ENCODE assay signal across 10 cellular contexts in genomic region chr6:56772737-56773184, GRCh38.
DNase-seq lines count a peak whose midpoint lies in the region; ATAC-seq and TF ChIP-seq lines count a peak whose summit lies in the region.
"Had no signal": no experiment of that assay in that cellular context is flagged by ENCODE, and none has a peak within 500 bp of the region (broad histone marks: within the 10 kb centered on the region; RNA-seq: fewer than 3 reads in every experiment).

No MANE protein-coding gene starts in this region.

- H3K27me3 ChIP-seq in H9 (ENCODE audit: insufficient read depth, low read length) (no peaks in the 10 kb centered on the region), upper lobe of right lung (no peaks in the 10 kb centered on the region)
- H3K27me3 ChIP-seq: cardiac muscle cell had no signal

- no peak overlapping the region for H2AFZ ChIP-seq in H9 (ENCODE audit: low read length)

- H4K20me1 ChIP-seq in H9 (ENCODE audit: control insufficient read depth, insufficient read depth, insufficient read length): no peaks in the 10 kb centered on the region

- ATAC-seq in WTC11 (peak; percentile 58), left ventricle myocardium superior (peak; percentile 82), upper lobe of right lung (peak; percentile 83), natural killer cell (no peak)
- no peak for ATAC-seq in activated naive CD8-positive, alpha-beta T cell treated with anti-CD3 and anti-CD28 coated beads, Interleukin-2, amount 50 U/mL, for 24 hours

- H3K79me1 ChIP-seq in H9 (ENCODE audit: insufficient read depth, low read depth, low read length, poor library complexity, severe bottlenecking): peaks cover 5% of the 10 kb centered on the region

- no peak overlapping the region for H3T11ph ChIP-seq in H9 (ENCODE audit: low read length)

- H4K91ac ChIP-seq in H9 (ENCODE audit: insufficient read length, low read depth, low read length): no peak overlapping the region

- H3K4me2 ChIP-seq in H9 (ENCODE audit: insufficient read depth, insufficient read length, low read length): no peak overlapping the region

- H3K27ac ChIP-seq in H9 (ENCODE audit: insufficient read length, low read depth, low read length): peak overlapping the region; percentile 63
- H3K27ac ChIP-seq in upper lobe of right lung: no peak overlapping the region
- H3K27ac ChIP-seq: cardiac muscle cell had no signal

- no peaks in the 10 kb centered on the region for H3K9me3 ChIP-seq in H9 (ENCODE audit: control insufficient read depth, low read depth, low read length)
- no peaks in the 10 kb centered on the region for H3K9me3 ChIP-seq in upper lobe of right lung
- H3K9me3 ChIP-seq: HAP-1 had no signal

- peak overlapping the region; percentile 16; the same call in 1 of the 2 replicates for H3K14ac ChIP-seq in H9 (ENCODE audit: insufficient read depth, low read length)

- H2BK15ac ChIP-seq in H9 (ENCODE audit: low read depth, low read length): no peak overlapping the region; the same call in 1 of the 2 replicates

- H2BK12ac ChIP-seq in H9 (ENCODE audit: insufficient read length, low read depth, low read length): no peak overlapping the region

- TF ChIP-seq CTCF in H9 (conservative IDR thresholded peaks at IDR 0.05) (0 out of 3 replicates have a peak, but pooled peaks have one; percentile 11), WTC11 (IDR thresholded peaks at IDR 0.05) (no peak), upper lobe of right lung (IDR thresholded peaks at IDR 0.05) (no peak), natural killer cell (IDR thresholded peaks at IDR 0.05) (no peak)

- H3K9ac ChIP-seq in H9 (ENCODE audit: extremely low read depth, insufficient read length, low read length): no peak overlapping the region

- H3K23ac ChIP-seq in H9 (ENCODE audit: insufficient read length, low read depth, low read length): no peak overlapping the region

- no peak overlapping the region for H2BK5ac ChIP-seq in H9 (ENCODE audit: insufficient read length, low read length)

- H3K4ac ChIP-seq in H9 (ENCODE audit: low read depth, low read length): no peak overlapping the region

- H3K27me3 Mint-ChIP-seq in H9 (ENCODE audit: low read depth) (no peaks in the 10 kb centered on the region), WTC11 (ENCODE audit: low read depth) (no peaks in the 10 kb centered on the region), natural killer cell (ENCODE audit: low read depth in 2 of 2) (no peaks in the 10 kb centered on the region)
- peaks cover 2% of the 10 kb centered on the region for H3K27me3 Mint-ChIP-seq in activated naive CD8-positive, alpha-beta T cell treated with anti-CD3 and anti-CD28 coated beads, Interleukin-2, amount 50 U/mL, for 24 hours

- peak; percentile 49 for DNase-seq in H9
- no peak for DNase-seq in WTC11 (ENCODE audit: low spot score)
- DNase-seq in left ventricle myocardium superior: peak; percentile 63
- DNase-seq in upper lobe of right lung: no peak
- DNase-seq in OCI-M1 (lab: John Stamatoyannopoulos, UW): no peak
- no peak for DNase-seq in natural killer cell
- no peak for DNase-seq in activated naive CD8-positive, alpha-beta T cell treated with anti-CD3 and anti-CD28 coated beads, Interleukin-2, amount 50 U/mL, for 24 hours
- DNase-seq in NCI-H526 (lab: John Stamatoyannopoulos, UW): no peak

- CTCF ChIA-PET in WTC11 (lab: Charles Lee): interaction anchor here (0.8 to 1.7 kb wide), 3 partner anchors 8 to 71 kb away, joined by 3 to 4 read pairs (median 3); no protein-coding TSS in a partner anchor

- H3K56ac ChIP-seq in H9 (ENCODE audit: insufficient read length, low read depth, low read length): no peak overlapping the region

- H3K36me3 ChIP-seq in upper lobe of right lung: no peaks in the 10 kb centered on the region
- H3K36me3 ChIP-seq: cardiac muscle cell, HAP-1 had no signal

- H3K4me3 ChIP-seq in upper lobe of right lung: no peak overlapping the region
- H3K4me3 ChIP-seq: cardiac muscle cell, HAP-1 had no signal

- H3K4me3 Mint-ChIP-seq in H9 (peak overlapping the region in 1 of 2 experiments; percentile 49; a peak in 1 of 5 replicates), WTC11 (no peak overlapping the region; the same call in 1 of the 2 replicates), natural killer cell (no peak overlapping the region)
- no peak overlapping the region for H3K4me3 Mint-ChIP-seq in activated naive CD8-positive, alpha-beta T cell treated with anti-CD3 and anti-CD28 coated beads, Interleukin-2, amount 50 U/mL, for 24 hours

- H3K4me1 Mint-ChIP-seq in H9 (peaks cover 60 to 69% of the 10 kb centered on the region in 2 experiments), WTC11 (peaks cover 79% of the 10 kb centered on the region), natural killer cell (no peaks in the 10 kb centered on the region)
- no peaks in the 10 kb centered on the region for H3K4me1 Mint-ChIP-seq in activated naive CD8-positive, alpha-beta T cell treated with anti-CD3 and anti-CD28 coated beads, Interleukin-2, amount 50 U/mL, for 24 hours

- no peaks in the 10 kb centered on the region for H3K23me2 ChIP-seq in H9 (ENCODE audit: insufficient read length, low read depth, low read length, poor library complexity, severe bottlenecking)

- peaks cover 12% of the 10 kb centered on the region; the same call in 1 of the 2 replicates for H3K4me1 ChIP-seq in H9 (ENCODE audit: insufficient read depth, low read length)
- H3K4me1 ChIP-seq in upper lobe of right lung: peaks cover 4% of the 10 kb centered on the region

- no peak overlapping the region for H4K8ac ChIP-seq in H9 (replicated peaks; ENCODE audit: insufficient read length, low read depth, low read length)

- no peak overlapping the region for H4K5ac ChIP-seq in H9 (ENCODE audit: insufficient read length, low read depth, low read length)

- intact Hi-C loops in left ventricle myocardium superior (cut with micrococcal nuclease): no loop called here
- intact Hi-C loops in upper lobe of right lung (cut with DNase I): no loop called here
- intact Hi-C loops in natural killer cell (cut with micrococcal nuclease): no loop called here

- H2BK20ac ChIP-seq in H9 (ENCODE audit: low read depth, low read length, poor library complexity, severe bottlenecking): no peak overlapping the region

- H3K27ac Mint-ChIP-seq in H9 (peak overlapping the region; percentile 60 to 95 (median 82); a peak in 5 of 7 replicates), WTC11 (peak overlapping the region; percentile 82), natural killer cell (no peak overlapping the region)
- H3K27ac Mint-ChIP-seq in activated naive CD8-positive, alpha-beta T cell treated with anti-CD3 and anti-CD28 coated beads, Interleukin-2, amount 50 U/mL, for 24 hours: no peak overlapping the region

- H3K9me3 Mint-ChIP-seq in H9 (no peaks in the 10 kb centered on the region), WTC11 (peaks cover 4% of the 10 kb centered on the region), natural killer cell (peaks cover 0 to 2% of the 10 kb centered on the region in 2 donors)
- H3K9me3 Mint-ChIP-seq in activated naive CD8-positive, alpha-beta T cell treated with anti-CD3 and anti-CD28 coated beads, Interleukin-2, amount 50 U/mL, for 24 hours: no peaks in the 10 kb centered on the region

- H3K36me3 Mint-ChIP-seq in H9 (ENCODE audit: insufficient read depth in 1 of 3, low read depth in 3 of 3) (peaks cover 3 to 5% (median 5%) of the 10 kb centered on the region in 3 experiments; a peak in 6 of 7 replicates), WTC11 (no peaks in the 10 kb centered on the region), natural killer cell (no peaks in the 10 kb centered on the region)
- H3K36me3 Mint-ChIP-seq in activated naive CD8-positive, alpha-beta T cell treated with anti-CD3 and anti-CD28 coated beads, Interleukin-2, amount 50 U/mL, for 24 hours (ENCODE audit: low read depth): no peaks in the 10 kb centered on the region

- WGBS in H9 (ENCODE audit: extremely low coverage, insufficient read length, low lambda C conversion rate): no CpG with 5 or more reads among the region's 1 CpG

- no peak overlapping the region for H2BK120ac ChIP-seq in H9 (ENCODE audit: low read depth, low read length, poor library complexity, severe bottlenecking)

- POLR2A ChIA-PET in WTC11 (lab: Charles Lee): no interaction called here

- no peak overlapping the region for H3K18ac ChIP-seq in H9 (ENCODE audit: insufficient read length, low read depth, low read length)

- H3K79me2 ChIP-seq in H9 (ENCODE audit: insufficient read depth, low read length): peaks cover 18% of the 10 kb centered on the region; the same call in 1 of the 2 replicates

- peak overlapping the region; percentile 7 for H2AK5ac ChIP-seq in H9 (ENCODE audit: insufficient read length, low read length)

TF ChIP-seq in WTC11, 78 proteins besides CTCF, POLR2A, EP300 and RAD21:
- TF ChIP-seq ATF1 (CRISPR knock-in tag; IDR thresholded peaks at IDR 0.05): no peak
- TF ChIP-seq, protein P1, sequence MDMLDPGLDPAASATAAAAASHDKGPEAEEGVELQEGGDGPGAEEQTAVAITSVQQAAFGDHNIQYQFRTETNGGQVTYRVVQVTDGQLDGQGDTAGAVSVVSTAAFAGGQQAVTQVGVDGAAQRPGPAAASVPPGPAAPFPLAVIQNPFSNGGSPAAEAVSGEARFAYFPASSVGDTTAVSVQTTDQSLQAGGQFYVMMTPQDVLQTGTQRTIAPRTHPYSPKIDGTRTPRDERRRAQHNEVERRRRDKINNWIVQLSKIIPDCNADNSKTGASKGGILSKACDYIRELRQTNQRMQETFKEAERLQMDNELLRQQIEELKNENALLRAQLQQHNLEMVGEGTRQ (CRISPR knock-in tag; IDR thresholded peaks at IDR 0.05): 0 out of 2 replicates have a peak, but pooled peaks have one; percentile 10

Comparison
In these comparisons a context has a peak if more than half of its experiments do, and no peak if none do; other contexts are left out.
1. DNase-seq: peak in H9 (single experiment) and left ventricle myocardium superior (single experiment); none in WTC11 (single experiment), upper lobe of right lung (single experiment), OCI-M1 (single experiment), natural killer cell (single experiment), activated naive CD8-positive, alpha-beta T cell treated with anti-CD3 and anti-CD28 coated beads, Interleukin-2, amount 50 U/mL, for 24 hours (single experiment) and NCI-H526 (0 of 2).
2. H3K27ac Mint-ChIP-seq: peak in H9 (3 of 3) and WTC11 (single experiment); none in natural killer cell (0 of 2) and activated naive CD8-positive, alpha-beta T cell treated with anti-CD3 and anti-CD28 coated beads, Interleukin-2, amount 50 U/mL, for 24 hours (single experiment).
3. ATAC-seq: peak in WTC11 (single experiment), left ventricle myocardium superior (single experiment) and upper lobe of right lung (single experiment); none in natural killer cell (0 of 3) and activated naive CD8-positive, alpha-beta T cell treated with anti-CD3 and anti-CD28 coated beads, Interleukin-2, amount 50 U/mL, for 24 hours (single experiment).